ENCODE assay signal across 9 cellular contexts in the genomic region with DNA sequence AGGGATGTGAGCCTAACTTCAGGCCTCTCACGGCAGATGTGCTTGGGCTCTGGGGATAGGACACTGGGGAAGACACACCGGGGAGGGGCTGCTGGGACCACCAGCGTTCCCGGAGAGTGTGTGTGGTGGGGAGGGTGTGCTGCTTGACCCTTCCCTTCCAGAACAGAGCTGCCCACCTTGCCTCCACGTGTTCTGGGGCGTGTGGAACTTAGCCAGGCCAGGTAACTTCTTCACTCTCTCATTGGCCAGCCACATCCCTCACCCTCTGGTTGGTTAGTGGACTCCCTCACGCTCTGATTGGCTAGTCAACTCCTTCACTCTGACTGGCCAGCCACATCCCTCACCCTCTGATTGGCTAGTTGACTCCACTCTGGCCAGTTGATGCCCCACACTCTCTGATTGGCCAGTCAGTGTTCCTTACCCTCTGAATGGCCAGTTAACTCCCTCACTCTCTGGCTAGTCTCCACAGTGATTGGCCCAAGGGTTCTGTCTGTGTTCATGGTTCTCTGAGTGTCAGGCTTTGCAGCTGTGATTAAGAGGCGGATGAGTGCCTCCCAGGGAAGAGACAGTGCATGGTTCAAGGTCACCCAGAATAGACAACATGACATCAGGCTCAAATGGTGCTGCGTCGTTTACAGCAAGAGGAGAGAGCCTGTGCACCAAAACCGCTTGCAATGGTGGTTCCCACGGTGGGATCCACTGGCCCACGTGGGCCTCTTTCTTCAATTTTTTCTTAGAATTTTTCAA. TPM values are rescaled to one million over a fixed set of nuclear protein-coding genes. Genes with fewer than 3 reads are reported as not detected.
DNase-seq lines count a peak whose midpoint lies in the region; ATAC-seq and TF ChIP-seq lines count a peak whose summit lies in the region.
"Had no signal": no experiment of that assay in that cellular context is flagged by ENCODE, and none has a peak within 500 bp of the region (broad histone marks: within the 10 kb centered on the region; RNA-seq: fewer than 3 reads in every experiment).

No MANE protein-coding gene starts in this region.

- H3K27me3 Mint-ChIP-seq in endothelial cell (ENCODE audit: unreplicated experiment), result peaks cover 12% of the 10 kb centered on the region

- H3K9me3 Mint-ChIP-seq in endothelial cell (ENCODE audit: unreplicated experiment), result no peaks in the 10 kb centered on the region

- no peak for ATAC-seq in HG02981 (IDR thresholded peaks at IDR 0.05; ENCODE audit: unreplicated experiment)

- DNase-seq in NCI-H1694 treated with DMSO at 0.1 percent for 48 hours (lab: John Stamatoyannopoulos, UW) (peak; percentile 37), NCI-H1694 (lab: John Stamatoyannopoulos, UW) (no peak), NCI-H526 (lab: John Stamatoyannopoulos, UW) (peak; percentile 27 to 37), endothelial cell (ENCODE audit: low spot score) (no peak), pons (ENCODE audit: low spot score) (peak; percentile 99), GM19240 (ENCODE audit: insufficient read length, low spot score) (no peak), GM20000 (ENCODE audit: low spot score) (no peak)

- peak overlapping the region; percentile 34 for H3K4me3 Mint-ChIP-seq in endothelial cell (ENCODE audit: unreplicated experiment)
- H3K4me3 Mint-ChIP-seq: brain had no signal

- no peaks in the 10 kb centered on the region for H3K4me1 Mint-ChIP-seq in endothelial cell (ENCODE audit: unreplicated experiment)

- H3K27ac Mint-ChIP-seq in endothelial cell (ENCODE audit: unreplicated experiment), result no peak overlapping the region

- H3K36me3 Mint-ChIP-seq in endothelial cell (ENCODE audit: low read depth, unreplicated experiment), result peaks cover 25% of the 10 kb centered on the region
- H3K36me3 Mint-ChIP-seq: brain had no signal

- TF ChIP-seq CTCF in endothelial cell (IDR thresholded peaks at IDR 0.05; ENCODE audit: unreplicated experiment), result no peak
- no peak for TF ChIP-seq CTCF in GM20000 (IDR thresholded peaks at IDR 0.05; ENCODE audit: extremely low read depth, missing control alignments)

RNA-seq across cellular contexts. Expression of a gene that starts 10.0 kb away (rescaled TPM):
- 21.1 TPM for total RNA-seq in endothelial cell (ENCODE audit: unreplicated experiment)

RNA-seq across cellular contexts. Expression of a gene that starts 27.4 kb away (rescaled TPM):
- total RNA-seq in endothelial cell (ENCODE audit: unreplicated experiment), result 22.0 TPM

RNA-seq across cellular contexts. Expression of a gene that starts 54.3 kb away (rescaled TPM):
- total RNA-seq in endothelial cell (ENCODE audit: unreplicated experiment), result 135 TPM

RNA-seq across cellular contexts. Expression of a gene that starts 54.6 kb away (rescaled TPM):
- 23.8 TPM for total RNA-seq in endothelial cell (ENCODE audit: unreplicated experiment)

Comparison
In these comparisons a context has a peak if more than half of its experiments do, and no peak if none do; other contexts are left out.
1. DNase-seq: peak in NCI-H1694 treated with DMSO at 0.1 percent for 48 hours (single experiment), NCI-H526 (2 of 2) and pons (single experiment); none in NCI-H1694 (single experiment), endothelial cell (single experiment), GM19240 (single experiment) and GM20000 (single experiment).